Comparison of ENCODE assay signal across 1 cellular context in the genomic region with DNA sequence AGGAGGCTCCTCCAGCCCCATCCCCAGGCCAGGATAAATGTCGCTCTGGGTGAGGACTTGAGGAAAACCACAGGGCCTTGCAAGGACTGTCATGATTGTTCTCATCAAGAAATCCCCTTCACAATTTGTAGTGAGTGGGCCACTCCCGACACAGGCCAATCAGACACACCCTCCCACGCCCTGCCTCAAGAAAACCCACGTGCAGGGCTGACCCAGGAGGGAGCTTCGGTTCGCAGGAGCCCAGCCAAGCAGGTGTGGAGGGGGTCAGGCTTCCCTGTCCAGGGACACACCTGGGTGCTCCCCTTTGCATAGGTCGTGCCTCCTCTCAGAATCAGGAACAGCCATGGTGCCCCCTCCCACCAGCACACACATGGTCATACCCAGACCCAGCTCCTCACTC.
TF ChIP-seq lines count a peak whose summit lies in the region.

No MANE protein-coding gene starts in this region.

TF ChIP-seq in H1, 55 proteins besides CTCF, POLR2A, EP300 and RAD21:
- TF ChIP-seq TCF12 (IDR thresholded peaks at IDR 0.05; ENCODE audit: low read depth, low read length) (no peak), TAF1 (IDR thresholded peaks at IDR 0.05; ENCODE audit: low read depth, low read length) (no peak), NANOG (IDR thresholded peaks at IDR 0.05; ENCODE audit: insufficient read depth, low read depth, low read length, poor library complexity, severe bottlenecking) (no peak), E2F6 (IDR thresholded peaks at IDR 0.05) (no peak), POLR2AphosphoS5 (IDR thresholded peaks at IDR 0.05; ENCODE audit: low read depth, low read length) (no peak), MAFK (IDR thresholded peaks at IDR 0.05; ENCODE audit: low read depth, low read length) (no peak)
